ENCODE assay signal across 8 cellular contexts in genomic region chr11:93784935-93785360, GRCh38. TPM values are rescaled to one million over a fixed set of nuclear protein-coding genes. Genes with fewer than 3 reads are reported as not detected.
DNase-seq lines count a peak whose midpoint lies in the region; ATAC-seq and TF ChIP-seq lines count a peak whose summit lies in the region.

No MANE protein-coding gene starts in this region.

- peak overlapping the region; percentile 93 to 96 (median 95) for H3K27ac ChIP-seq in stomach

- peak overlapping the region; percentile 88 for H3K4me3 ChIP-seq in GM12875 (ENCODE audit: low read depth, low read length)
- peak overlapping the region; percentile 74 to 95 (median 78) for H3K4me3 ChIP-seq in stomach

- H3K9me3 ChIP-seq in stomach = no peaks in the 10 kb centered on the region

- H3K9me3 Mint-ChIP-seq in activated naive CD8-positive, alpha-beta T cell treated with anti-CD3 and anti-CD28 coated beads, Interleukin-2, amount 50 U/mL, for 24 hours = no peaks in the 10 kb centered on the region
- H3K9me3 Mint-ChIP-seq in immature natural killer cell = no peaks in the 10 kb centered on the region

- H3K4me1 Mint-ChIP-seq in activated naive CD8-positive, alpha-beta T cell treated with anti-CD3 and anti-CD28 coated beads, Interleukin-2, amount 50 U/mL, for 24 hours = peaks cover 45% of the 10 kb centered on the region
- peaks cover 42 to 59% of the 10 kb centered on the region in 2 donors for H3K4me1 Mint-ChIP-seq in immature natural killer cell

- ATAC-seq in GM21390 (IDR thresholded peaks at IDR 0.05; ENCODE audit: unreplicated experiment) = peak; percentile 30
- peak; percentile 22 for ATAC-seq in HG03575 (IDR thresholded peaks at IDR 0.05; ENCODE audit: extremely low read depth, insufficient number of reproducible peaks, low FRiP score, unreplicated experiment)
- ATAC-seq in activated naive CD8-positive, alpha-beta T cell treated with anti-CD3 and anti-CD28 coated beads, Interleukin-2, amount 50 U/mL, for 24 hours = peak; percentile 41

- H3K27me3 Mint-ChIP-seq in activated naive CD8-positive, alpha-beta T cell treated with anti-CD3 and anti-CD28 coated beads, Interleukin-2, amount 50 U/mL, for 24 hours = no peaks in the 10 kb centered on the region
- peaks cover 0 to 3% (median 2%) of the 10 kb centered on the region in 3 donors for H3K27me3 Mint-ChIP-seq in immature natural killer cell (ENCODE audit: low read depth in 3 of 3)

- peak overlapping the region; percentile 98 for H3K27ac Mint-ChIP-seq in activated naive CD8-positive, alpha-beta T cell treated with anti-CD3 and anti-CD28 coated beads, Interleukin-2, amount 50 U/mL, for 24 hours
- H3K27ac Mint-ChIP-seq in immature natural killer cell = peak overlapping the region; percentile 86 to 97 (median 91)

- TF ChIP-seq CTCF in GM12875 (IDR thresholded peaks at IDR 0.05; ENCODE audit: borderline replicate concordance, insufficient read depth, low read depth, low read length) = no peak
- no peak for TF ChIP-seq CTCF in stomach (IDR thresholded peaks at IDR 0.05)

- peak; percentile 20 for DNase-seq in activated naive CD8-positive, alpha-beta T cell treated with anti-CD3 and anti-CD28 coated beads, Interleukin-2, amount 50 U/mL, for 24 hours
- DNase-seq in immature natural killer cell = no peak
- no peak for DNase-seq in stomach
- no peak for DNase-seq in posterior vena cava (ENCODE audit: low spot score)
- no peak for DNase-seq in NOMO-1 treated with DMSO at 0.1 percent for 48 hours (lab: John Stamatoyannopoulos, UW; ENCODE audit: unreplicated experiment)

- H3K4me1 ChIP-seq in stomach = peaks cover 24 to 41% (median 33%) of the 10 kb centered on the region in 4 donors

- H3K36me3 ChIP-seq in stomach = peaks cover 0 to 25% (median 20%) of the 10 kb centered on the region in 4 donors

- H3K27me3 ChIP-seq in stomach = no peaks in the 10 kb centered on the region

- 0 to 1% (median 0%) methylated on average over 12 to 13 of the region's 13 CpGs for WGBS in stomach, 5 donors

- H3K36me3 Mint-ChIP-seq in activated naive CD8-positive, alpha-beta T cell treated with anti-CD3 and anti-CD28 coated beads, Interleukin-2, amount 50 U/mL, for 24 hours (ENCODE audit: low read depth) = peaks cover 37% of the 10 kb centered on the region
- peaks cover 0 to 10% (median 1%) of the 10 kb centered on the region in 3 donors for H3K36me3 Mint-ChIP-seq in immature natural killer cell

- intact Hi-C loops in stomach (cut with DNase I; ENCODE audit: low total_unique reads) (no loop called here), posterior vena cava (cut with DNase I) (loop anchor here in 1 of 2 donors (5.0 kb wide), 1 partner anchor 43 kb away; the partner anchor contains the start of genes C11orf54 and TAF1D)

- TF ChIP-seq EP300 in stomach (IDR thresholded peaks at IDR 0.05) = no peak

- TF ChIP-seq POLR2A in stomach (IDR thresholded peaks at IDR 0.05) = no peak

- peak overlapping the region; percentile 100 for H3K4me3 Mint-ChIP-seq in activated naive CD8-positive, alpha-beta T cell treated with anti-CD3 and anti-CD28 coated beads, Interleukin-2, amount 50 U/mL, for 24 hours
- peak overlapping the region; percentile 91 to 99 (median 95) for H3K4me3 Mint-ChIP-seq in immature natural killer cell

RNA-seq across cellular contexts. Expression of gene MED17, which starts 0.9 kb away (rescaled TPM):
- polyA plus RNA-seq in immature natural killer cell (10 to 100 TPM in 1 of 3 donors, 1 to 10 TPM in 2; 8.2 to 24.5 (median 8.8) TPM), stomach (10 to 100 TPM in 2 of 3 donors, 1 to 10 TPM in 1; 6.5 to 10.6 (median 10.1) TPM)
- total RNA-seq in stomach (100 to 1,000 TPM in 1 of 5 donors, 10 to 100 TPM in 2, 1 to 10 TPM in 2; 9.3 to 121 (median 20.0) TPM), posterior vena cava (10 to 100 TPM; 20.6 to 21.2 TPM)

RNA-seq across cellular contexts. Expression of gene C11orf54, which starts 43.5 kb away (rescaled TPM):
- polyA plus RNA-seq in immature natural killer cell (10 to 100 TPM; 16.8 to 23.7 (median 21.2) TPM), stomach (10 to 100 TPM; 11.5 to 33.3 (median 17.4) TPM)
- total RNA-seq in stomach (100 to 1,000 TPM in 1 of 5 donors, 10 to 100 TPM in 4; 25.1 to 236 (median 30.4) TPM), posterior vena cava (10 to 100 TPM; 16.8 to 19.9 TPM)

RNA-seq across cellular contexts. Expression of gene TAF1D, which starts 43.7 kb away (rescaled TPM):
- 10 to 100 TPM; 10.3 to 21.3 (median 16.2) TPM for polyA plus RNA-seq in immature natural killer cell
- total RNA-seq in stomach = 100 to 1,000 TPM in 4 of 5 donors, 10 to 100 TPM in 1; 68.3 to 435 (median 145) TPM
- polyA plus RNA-seq in stomach = 100 to 1,000 TPM in 2 of 3 donors, 10 to 100 TPM in 1; 97.5 to 220 (median 193) TPM
- 10 to 100 TPM; 72.5 to 98.5 TPM for total RNA-seq in posterior vena cava
